Comparison of ENCODE assay signal across 1 cellular context in the genomic region with DNA sequence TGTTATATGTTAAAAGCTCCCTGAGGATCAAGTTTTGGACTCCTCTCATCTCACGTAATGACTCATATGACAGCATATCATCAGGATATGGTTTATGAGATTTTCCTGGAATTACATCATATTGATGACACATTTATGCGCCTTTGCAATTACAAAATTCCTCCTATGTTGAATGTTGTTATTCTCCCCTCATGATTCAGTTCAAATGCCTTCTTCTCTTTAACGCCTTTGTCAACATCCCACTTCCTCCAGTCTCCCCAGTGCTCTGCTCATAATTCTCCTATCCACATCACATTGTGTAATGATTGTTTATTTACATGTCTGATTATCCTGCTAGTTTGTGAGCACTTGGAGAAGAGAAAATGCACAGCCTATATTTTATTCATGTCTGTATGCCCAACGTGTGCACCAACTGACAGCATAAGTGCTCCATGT.
A peak's percentile ranks its signal among the peaks of the same experiment; 100 is the strongest.
TF ChIP-seq lines count a peak whose summit lies in the region.

No MANE protein-coding gene starts in this region.

TF ChIP-seq in HEK293, 187 proteins besides CTCF, POLR2A, EP300 and RAD21 (continued from another document and continues in another):
- TF ChIP-seq, protein P1, sequence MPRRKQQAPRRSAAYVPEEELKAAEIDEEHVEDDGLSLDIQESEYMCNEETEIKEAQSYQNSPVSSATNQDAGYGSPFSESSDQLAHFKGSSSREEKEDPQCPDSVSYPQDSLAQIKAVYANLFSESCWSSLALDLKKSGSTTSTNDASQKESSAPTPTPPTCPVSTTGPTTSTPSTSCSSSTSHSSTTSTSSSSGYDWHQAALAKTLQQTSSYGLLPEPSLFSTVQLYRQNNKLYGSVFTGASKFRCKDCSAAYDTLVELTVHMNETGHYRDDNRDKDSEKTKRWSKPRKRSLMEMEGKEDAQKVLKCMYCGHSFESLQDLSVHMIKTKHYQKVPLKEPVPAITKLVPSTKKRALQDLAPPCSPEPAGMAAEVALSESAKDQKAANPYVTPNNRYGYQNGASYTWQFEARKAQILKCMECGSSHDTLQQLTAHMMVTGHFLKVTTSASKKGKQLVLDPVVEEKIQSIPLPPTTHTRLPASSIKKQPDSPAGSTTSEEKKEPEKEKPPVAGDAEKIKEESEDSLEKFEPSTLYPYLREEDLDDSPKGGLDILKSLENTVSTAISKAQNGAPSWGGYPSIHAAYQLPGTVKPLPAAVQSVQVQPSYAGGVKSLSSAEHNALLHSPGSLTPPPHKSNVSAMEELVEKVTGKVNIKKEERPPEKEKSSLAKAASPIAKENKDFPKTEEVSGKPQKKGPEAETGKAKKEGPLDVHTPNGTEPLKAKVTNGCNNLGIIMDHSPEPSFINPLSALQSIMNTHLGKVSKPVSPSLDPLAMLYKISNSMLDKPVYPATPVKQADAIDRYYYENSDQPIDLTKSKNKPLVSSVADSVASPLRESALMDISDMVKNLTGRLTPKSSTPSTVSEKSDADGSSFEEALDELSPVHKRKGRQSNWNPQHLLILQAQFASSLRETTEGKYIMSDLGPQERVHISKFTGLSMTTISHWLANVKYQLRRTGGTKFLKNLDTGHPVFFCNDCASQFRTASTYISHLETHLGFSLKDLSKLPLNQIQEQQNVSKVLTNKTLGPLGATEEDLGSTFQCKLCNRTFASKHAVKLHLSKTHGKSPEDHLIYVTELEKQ (tag by site-specific recombination; IDR thresholded peaks at IDR 0.05; ENCODE audit: borderline replicate concordance): peak; percentile 99
- TF ChIP-seq ZBTB8A (tag by site-specific recombination; IDR thresholded peaks at IDR 0.05): 0 out of 2 replicates have a peak, but pooled peaks have one; percentile 47
- TF ChIP-seq, protein P2, sequence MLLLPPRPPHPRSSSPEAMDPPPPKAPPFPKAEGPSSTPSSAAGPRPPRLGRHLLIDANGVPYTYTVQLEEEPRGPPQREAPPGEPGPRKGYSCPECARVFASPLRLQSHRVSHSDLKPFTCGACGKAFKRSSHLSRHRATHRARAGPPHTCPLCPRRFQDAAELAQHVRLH (tag by site-specific recombination; IDR thresholded peaks at IDR 0.05): peak; percentile 69; the same call in 1 of the 2 replicates
- TF ChIP-seq SP2 (tag by site-specific recombination; IDR thresholded peaks at IDR 0.05): peak; percentile 52
- TF ChIP-seq GLI4 (tag by site-specific recombination; IDR thresholded peaks at IDR 0.05): no peak
- TF ChIP-seq, protein P3, sequence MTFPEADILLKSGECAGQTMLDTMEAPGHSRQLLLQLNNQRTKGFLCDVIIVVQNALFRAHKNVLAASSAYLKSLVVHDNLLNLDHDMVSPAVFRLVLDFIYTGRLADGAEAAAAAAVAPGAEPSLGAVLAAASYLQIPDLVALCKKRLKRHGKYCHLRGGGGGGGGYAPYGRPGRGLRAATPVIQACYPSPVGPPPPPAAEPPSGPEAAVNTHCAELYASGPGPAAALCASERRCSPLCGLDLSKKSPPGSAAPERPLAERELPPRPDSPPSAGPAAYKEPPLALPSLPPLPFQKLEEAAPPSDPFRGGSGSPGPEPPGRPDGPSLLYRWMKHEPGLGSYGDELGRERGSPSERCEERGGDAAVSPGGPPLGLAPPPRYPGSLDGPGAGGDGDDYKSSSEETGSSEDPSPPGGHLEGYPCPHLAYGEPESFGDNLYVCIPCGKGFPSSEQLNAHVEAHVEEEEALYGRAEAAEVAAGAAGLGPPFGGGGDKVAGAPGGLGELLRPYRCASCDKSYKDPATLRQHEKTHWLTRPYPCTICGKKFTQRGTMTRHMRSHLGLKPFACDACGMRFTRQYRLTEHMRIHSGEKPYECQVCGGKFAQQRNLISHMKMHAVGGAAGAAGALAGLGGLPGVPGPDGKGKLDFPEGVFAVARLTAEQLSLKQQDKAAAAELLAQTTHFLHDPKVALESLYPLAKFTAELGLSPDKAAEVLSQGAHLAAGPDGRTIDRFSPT (tag by site-specific recombination; IDR thresholded peaks at IDR 0.05): peak; percentile 91
- TF ChIP-seq ZNF221 (tag by site-specific recombination; IDR thresholded peaks at IDR 0.05; ENCODE audit: borderline replicate concordance): peak; percentile 81; the same call in 1 of the 2 replicates
- TF ChIP-seq ZNF76 (tag by site-specific recombination; IDR thresholded peaks at IDR 0.05; ENCODE audit: borderline replicate concordance, low read depth): peak; percentile 75; the same call in 1 of the 2 replicates
- 0 out of 2 replicates have a peak, but pooled peaks have one; percentile 69 for TF ChIP-seq ZNF354C (tag by site-specific recombination; IDR thresholded peaks at IDR 0.05; ENCODE audit: borderline replicate concordance, low read depth)
- TF ChIP-seq GLI2 (tag by site-specific recombination; IDR thresholded peaks at IDR 0.05; ENCODE audit: borderline replicate concordance, low read depth): peak; percentile 98
- TF ChIP-seq ZNF324 (tag by site-specific recombination; IDR thresholded peaks at IDR 0.05): peak; percentile 100
- TF ChIP-seq, protein P4, sequence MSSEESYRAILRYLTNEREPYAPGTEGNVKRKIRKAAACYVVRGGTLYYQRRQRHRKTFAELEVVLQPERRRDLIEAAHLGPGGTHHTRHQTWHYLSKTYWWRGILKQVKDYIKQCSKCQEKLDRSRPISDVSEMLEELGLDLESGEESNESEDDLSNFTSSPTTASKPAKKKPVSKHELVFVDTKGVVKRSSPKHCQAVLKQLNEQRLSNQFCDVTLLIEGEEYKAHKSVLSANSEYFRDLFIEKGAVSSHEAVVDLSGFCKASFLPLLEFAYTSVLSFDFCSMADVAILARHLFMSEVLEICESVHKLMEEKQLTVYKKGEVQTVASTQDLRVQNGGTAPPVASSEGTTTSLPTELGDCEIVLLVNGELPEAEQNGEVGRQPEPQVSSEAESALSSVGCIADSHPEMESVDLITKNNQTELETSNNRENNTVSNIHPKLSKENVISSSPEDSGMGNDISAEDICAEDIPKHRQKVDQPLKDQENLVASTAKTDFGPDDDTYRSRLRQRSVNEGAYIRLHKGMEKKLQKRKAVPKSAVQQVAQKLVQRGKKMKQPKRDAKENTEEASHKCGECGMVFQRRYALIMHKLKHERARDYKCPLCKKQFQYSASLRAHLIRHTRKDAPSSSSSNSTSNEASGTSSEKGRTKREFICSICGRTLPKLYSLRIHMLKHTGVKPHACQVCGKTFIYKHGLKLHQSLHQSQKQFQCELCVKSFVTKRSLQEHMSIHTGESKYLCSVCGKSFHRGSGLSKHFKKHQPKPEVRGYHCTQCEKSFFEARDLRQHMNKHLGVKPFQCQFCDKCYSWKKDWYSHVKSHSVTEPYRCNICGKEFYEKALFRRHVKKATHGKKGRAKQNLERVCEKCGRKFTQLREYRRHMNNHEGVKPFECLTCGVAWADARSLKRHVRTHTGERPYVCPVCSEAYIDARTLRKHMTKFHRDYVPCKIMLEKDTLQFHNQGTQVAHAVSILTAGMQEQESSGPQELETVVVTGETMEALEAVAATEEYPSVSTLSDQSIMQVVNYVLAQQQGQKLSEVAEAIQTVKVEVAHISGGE (tag by site-specific recombination; conservative IDR thresholded peaks at IDR 0.05; ENCODE audit: low read depth): no peak
- no peak for TF ChIP-seq MEIS1 (CRISPR knock-in tag; IDR thresholded peaks at IDR 0.05; ENCODE audit: borderline replicate concordance)
- TF ChIP-seq, protein P5, sequence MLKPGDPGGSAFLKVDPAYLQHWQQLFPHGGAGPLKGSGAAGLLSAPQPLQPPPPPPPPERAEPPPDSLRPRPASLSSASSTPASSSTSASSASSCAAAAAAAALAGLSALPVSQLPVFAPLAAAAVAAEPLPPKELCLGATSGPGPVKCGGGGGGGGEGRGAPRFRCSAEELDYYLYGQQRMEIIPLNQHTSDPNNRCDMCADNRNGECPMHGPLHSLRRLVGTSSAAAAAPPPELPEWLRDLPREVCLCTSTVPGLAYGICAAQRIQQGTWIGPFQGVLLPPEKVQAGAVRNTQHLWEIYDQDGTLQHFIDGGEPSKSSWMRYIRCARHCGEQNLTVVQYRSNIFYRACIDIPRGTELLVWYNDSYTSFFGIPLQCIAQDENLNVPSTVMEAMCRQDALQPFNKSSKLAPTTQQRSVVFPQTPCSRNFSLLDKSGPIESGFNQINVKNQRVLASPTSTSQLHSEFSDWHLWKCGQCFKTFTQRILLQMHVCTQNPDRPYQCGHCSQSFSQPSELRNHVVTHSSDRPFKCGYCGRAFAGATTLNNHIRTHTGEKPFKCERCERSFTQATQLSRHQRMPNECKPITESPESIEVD (tag by site-specific recombination; IDR thresholded peaks at IDR 0.05): peak; percentile 99
- TF ChIP-seq, protein P6, sequence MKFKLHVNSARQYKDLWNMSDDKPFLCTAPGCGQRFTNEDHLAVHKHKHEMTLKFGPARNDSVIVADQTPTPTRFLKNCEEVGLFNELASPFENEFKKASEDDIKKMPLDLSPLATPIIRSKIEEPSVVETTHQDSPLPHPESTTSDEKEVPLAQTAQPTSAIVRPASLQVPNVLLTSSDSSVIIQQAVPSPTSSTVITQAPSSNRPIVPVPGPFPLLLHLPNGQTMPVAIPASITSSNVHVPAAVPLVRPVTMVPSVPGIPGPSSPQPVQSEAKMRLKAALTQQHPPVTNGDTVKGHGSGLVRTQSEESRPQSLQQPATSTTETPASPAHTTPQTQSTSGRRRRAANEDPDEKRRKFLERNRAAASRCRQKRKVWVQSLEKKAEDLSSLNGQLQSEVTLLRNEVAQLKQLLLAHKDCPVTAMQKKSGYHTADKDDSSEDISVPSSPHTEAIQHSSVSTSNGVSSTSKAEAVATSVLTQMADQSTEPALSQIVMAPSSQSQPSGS (tag by site-specific recombination; IDR thresholded peaks at IDR 0.05; ENCODE audit: low read depth): peak; percentile 97
- TF ChIP-seq ZNF791 (tag by site-specific recombination; IDR thresholded peaks at IDR 0.05): no peak
- TF ChIP-seq, protein P7, sequence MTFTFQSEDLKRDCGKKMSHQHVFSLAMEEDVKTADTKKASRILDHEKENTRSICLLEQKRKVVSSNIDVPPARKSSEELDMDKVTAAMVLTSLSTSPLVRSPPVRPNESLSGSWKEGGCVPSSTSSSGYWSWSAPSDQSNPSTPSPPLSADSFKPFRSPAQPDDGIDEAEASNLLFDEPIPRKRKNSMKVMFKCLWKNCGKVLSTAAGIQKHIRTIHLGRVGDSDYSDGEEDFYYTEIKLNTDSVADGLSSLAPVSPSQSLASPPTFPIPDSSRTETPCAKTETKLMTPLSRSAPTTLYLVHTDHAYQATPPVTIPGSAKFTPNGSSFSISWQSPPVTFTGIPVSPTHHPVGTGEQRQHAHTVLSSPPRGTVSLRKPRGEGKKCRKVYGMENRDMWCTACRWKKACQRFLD (tag by site-specific recombination; IDR thresholded peaks at IDR 0.05): no peak
- TF ChIP-seq ZNF335 (tag by site-specific recombination; conservative IDR thresholded peaks at IDR 0.05): peak; percentile 35; the same call in 1 of the 2 replicates
- TF ChIP-seq EGR2 (tag by site-specific recombination; IDR thresholded peaks at IDR 0.05; ENCODE audit: low read depth): peak; percentile 47; the same call in 1 of the 2 replicates
- TF ChIP-seq GFI1B (tag by site-specific recombination; IDR thresholded peaks at IDR 0.05): peak; percentile 86
- no peak; the same call in 1 of the 2 replicates for TF ChIP-seq ZNF548 (tag by site-specific recombination; IDR thresholded peaks at IDR 0.05)
- TF ChIP-seq, protein P8, sequence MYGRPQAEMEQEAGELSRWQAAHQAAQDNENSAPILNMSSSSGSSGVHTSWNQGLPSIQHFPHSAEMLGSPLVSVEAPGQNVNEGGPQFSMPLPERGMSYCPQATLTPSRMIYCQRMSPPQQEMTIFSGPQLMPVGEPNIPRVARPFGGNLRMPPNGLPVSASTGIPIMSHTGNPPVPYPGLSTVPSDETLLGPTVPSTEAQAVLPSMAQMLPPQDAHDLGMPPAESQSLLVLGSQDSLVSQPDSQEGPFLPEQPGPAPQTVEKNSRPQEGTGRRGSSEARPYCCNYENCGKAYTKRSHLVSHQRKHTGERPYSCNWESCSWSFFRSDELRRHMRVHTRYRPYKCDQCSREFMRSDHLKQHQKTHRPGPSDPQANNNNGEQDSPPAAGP (tag by site-specific recombination; IDR thresholded peaks at IDR 0.05): peak; percentile 98
- TF ChIP-seq ZNF10 (tag by site-specific recombination; IDR thresholded peaks at IDR 0.05): peak; percentile 91
- peak; percentile 91 for TF ChIP-seq OVOL3 (tag by site-specific recombination; IDR thresholded peaks at IDR 0.05)
- peak; percentile 93 for TF ChIP-seq ZNF558 (tag by site-specific recombination; IDR thresholded peaks at IDR 0.05)
- TF ChIP-seq ZFHX2 (tag by site-specific recombination; conservative IDR thresholded peaks at IDR 0.05): peak; percentile 88
- TF ChIP-seq, protein P9, sequence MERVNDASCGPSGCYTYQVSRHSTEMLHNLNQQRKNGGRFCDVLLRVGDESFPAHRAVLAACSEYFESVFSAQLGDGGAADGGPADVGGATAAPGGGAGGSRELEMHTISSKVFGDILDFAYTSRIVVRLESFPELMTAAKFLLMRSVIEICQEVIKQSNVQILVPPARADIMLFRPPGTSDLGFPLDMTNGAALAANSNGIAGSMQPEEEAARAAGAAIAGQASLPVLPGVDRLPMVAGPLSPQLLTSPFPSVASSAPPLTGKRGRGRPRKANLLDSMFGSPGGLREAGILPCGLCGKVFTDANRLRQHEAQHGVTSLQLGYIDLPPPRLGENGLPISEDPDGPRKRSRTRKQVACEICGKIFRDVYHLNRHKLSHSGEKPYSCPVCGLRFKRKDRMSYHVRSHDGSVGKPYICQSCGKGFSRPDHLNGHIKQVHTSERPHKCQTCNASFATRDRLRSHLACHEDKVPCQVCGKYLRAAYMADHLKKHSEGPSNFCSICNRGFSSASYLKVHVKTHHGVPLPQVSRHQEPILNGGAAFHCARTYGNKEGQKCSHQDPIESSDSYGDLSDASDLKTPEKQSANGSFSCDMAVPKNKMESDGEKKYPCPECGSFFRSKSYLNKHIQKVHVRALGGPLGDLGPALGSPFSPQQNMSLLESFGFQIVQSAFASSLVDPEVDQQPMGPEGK (tag by site-specific recombination; IDR thresholded peaks at IDR 0.05): peak; percentile 94
- TF ChIP-seq REPIN1 (tag by site-specific recombination; IDR thresholded peaks at IDR 0.05; ENCODE audit: low read depth): 0 out of 2 replicates have a peak, but pooled peaks have one; percentile 11
- TF ChIP-seq ZBTB17 (tag by site-specific recombination; IDR thresholded peaks at IDR 0.05): peak; percentile 98
- peak; percentile 94 for TF ChIP-seq OSR2 (tag by site-specific recombination; IDR thresholded peaks at IDR 0.05)
- TF ChIP-seq ZNF2 (tag by site-specific recombination; IDR thresholded peaks at IDR 0.05): peak; percentile 92
- peak; percentile 98 for TF ChIP-seq WT1 (tag by site-specific recombination; IDR thresholded peaks at IDR 0.05)
- TF ChIP-seq ZNF37A (tag by site-specific recombination; IDR thresholded peaks at IDR 0.05): no peak
- TF ChIP-seq ZNF292 (tag by site-specific recombination; IDR thresholded peaks at IDR 0.05; ENCODE audit: borderline replicate concordance, low read depth): no peak
- TF ChIP-seq TRIM28 (IDR thresholded peaks at IDR 0.05; ENCODE audit: borderline replicate concordance, low read length): peak; percentile 35; the same call in 1 of the 2 replicates
- TF ChIP-seq, protein P10, sequence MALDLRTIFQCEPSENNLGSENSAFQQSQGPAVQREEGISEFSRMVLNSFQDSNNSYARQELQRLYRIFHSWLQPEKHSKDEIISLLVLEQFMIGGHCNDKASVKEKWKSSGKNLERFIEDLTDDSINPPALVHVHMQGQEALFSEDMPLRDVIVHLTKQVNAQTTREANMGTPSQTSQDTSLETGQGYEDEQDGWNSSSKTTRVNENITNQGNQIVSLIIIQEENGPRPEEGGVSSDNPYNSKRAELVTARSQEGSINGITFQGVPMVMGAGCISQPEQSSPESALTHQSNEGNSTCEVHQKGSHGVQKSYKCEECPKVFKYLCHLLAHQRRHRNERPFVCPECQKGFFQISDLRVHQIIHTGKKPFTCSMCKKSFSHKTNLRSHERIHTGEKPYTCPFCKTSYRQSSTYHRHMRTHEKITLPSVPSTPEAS (tag by site-specific recombination; IDR thresholded peaks at IDR 0.05): peak; percentile 76; the same call in 1 of the 2 replicates
- no peak for TF ChIP-seq TCF7L2 (IDR thresholded peaks at IDR 0.05; ENCODE audit: borderline replicate concordance, low read depth, low read length)
